ENCODE assay signal across 1 cellular context in the genomic region with DNA sequence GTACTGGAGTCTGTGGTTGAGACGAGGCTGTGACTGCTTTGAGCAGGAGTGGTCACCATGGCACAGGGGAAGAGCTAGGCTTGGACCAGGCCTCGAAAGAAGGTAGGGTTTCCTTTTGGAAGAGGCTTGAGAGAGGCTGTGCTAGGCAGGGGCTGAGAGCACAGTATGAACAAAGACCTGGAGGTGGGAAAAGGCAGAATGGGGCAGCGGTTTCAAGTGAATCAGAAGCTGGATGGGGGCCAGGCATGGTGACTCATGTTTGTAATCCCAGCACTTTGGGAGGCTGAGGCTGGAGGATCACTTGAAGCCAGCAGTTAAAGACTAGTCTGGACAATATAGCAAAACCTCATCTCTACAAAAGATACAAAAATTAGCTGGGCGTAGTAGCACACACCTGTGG.
TF ChIP-seq lines count a peak whose summit lies in the region.

No MANE protein-coding gene starts in this region.

TF ChIP-seq in GM23338, 12 proteins besides CTCF, POLR2A, EP300 and RAD21 (continued from another document):
- TF ChIP-seq REST (IDR thresholded peaks at IDR 0.05; ENCODE audit: unreplicated experiment) (no peak), POLR2AphosphoS5 (IDR thresholded peaks at IDR 0.05; ENCODE audit: low read depth) (no peak), NANOG (IDR thresholded peaks at IDR 0.05; ENCODE audit: borderline replicate concordance) (no peak), JUNB (IDR thresholded peaks at IDR 0.05; ENCODE audit: unreplicated experiment) (no peak), EZH2 (IDR thresholded peaks at IDR 0.05; ENCODE audit: low read depth, unreplicated experiment) (no peak), CREB1 (CRISPR knock-in tag; IDR thresholded peaks at IDR 0.05; ENCODE audit: low read depth) (no peak), EZH2phosphoT487 (IDR thresholded peaks at IDR 0.05; ENCODE audit: unreplicated experiment) (no peak)
- TF ChIP-seq, protein P1, sequence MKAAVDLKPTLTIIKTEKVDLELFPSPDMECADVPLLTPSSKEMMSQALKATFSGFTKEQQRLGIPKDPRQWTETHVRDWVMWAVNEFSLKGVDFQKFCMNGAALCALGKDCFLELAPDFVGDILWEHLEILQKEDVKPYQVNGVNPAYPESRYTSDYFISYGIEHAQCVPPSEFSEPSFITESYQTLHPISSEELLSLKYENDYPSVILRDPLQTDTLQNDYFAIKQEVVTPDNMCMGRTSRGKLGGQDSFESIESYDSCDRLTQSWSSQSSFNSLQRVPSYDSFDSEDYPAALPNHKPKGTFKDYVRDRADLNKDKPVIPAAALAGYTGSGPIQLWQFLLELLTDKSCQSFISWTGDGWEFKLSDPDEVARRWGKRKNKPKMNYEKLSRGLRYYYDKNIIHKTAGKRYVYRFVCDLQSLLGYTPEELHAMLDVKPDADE (IDR thresholded peaks at IDR 0.05), result no peak
TF ChIP-seq in GM23338: peak in this region for 0.
